In genomic region chr20:63830821-63831593, GRCh38 we compare ENCODE assay signal across 9 cellular contexts. TPM values are rescaled to one million over a fixed set of nuclear protein-coding genes. Genes with fewer than 3 reads are reported as not detected.
DNase-seq lines count a peak whose midpoint lies in the region; ATAC-seq, FAIRE-seq and TF ChIP-seq lines count a peak whose summit lies in the region.
"Had no signal": no experiment of that assay in that cellular context is flagged by ENCODE, and none has a peak within 500 bp of the region (broad histone marks: within the 10 kb centered on the region; RNA-seq: fewer than 3 reads in every experiment).

A gene with protein sequence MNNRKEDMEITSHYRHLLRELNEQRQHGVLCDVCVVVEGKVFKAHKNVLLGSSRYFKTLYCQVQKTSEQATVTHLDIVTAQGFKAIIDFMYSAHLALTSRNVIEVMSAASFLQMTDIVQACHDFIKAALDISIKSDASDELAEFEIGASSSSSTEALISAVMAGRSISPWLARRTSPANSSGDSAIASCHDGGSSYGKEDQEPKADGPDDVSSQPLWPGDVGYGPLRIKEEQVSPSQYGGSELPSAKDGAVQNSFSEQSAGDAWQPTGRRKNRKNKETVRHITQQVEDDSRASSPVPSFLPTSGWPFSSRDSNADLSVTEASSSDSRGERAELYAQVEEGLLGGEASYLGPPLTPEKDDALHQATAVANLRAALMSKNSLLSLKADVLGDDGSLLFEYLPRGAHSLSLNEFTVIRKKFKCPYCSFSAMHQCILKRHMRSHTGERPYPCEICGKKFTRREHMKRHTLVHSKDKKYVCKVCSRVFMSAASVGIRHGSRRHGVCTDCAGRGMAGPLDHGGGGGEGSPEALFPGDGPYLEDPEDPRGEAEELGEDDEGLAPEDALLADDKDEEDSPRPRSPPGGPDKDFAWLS (minus strand): TSS chr20:63831264. CDS start chr20:63790757, 40,507 bp downstream.

- no peaks in the 10 kb centered on the region for H3K9me3 Mint-ChIP-seq in stimulated activated effector memory CD8-positive, alpha-beta T cell treated with anti-CD3 and anti-CD28 coated beads, Interleukin-12 subunit alpha, Interleukin-12 subunit beta, amount 100 ng/mL, for 72 hours

- H3K9me3 ChIP-seq in mammary epithelial cell (replicated peaks; ENCODE audit: insufficient read depth, low read length), result no peaks in the 10 kb centered on the region
- no peaks in the 10 kb centered on the region for H3K9me3 ChIP-seq in kidney (ENCODE audit: control insufficient read depth in 1 of 2, low read length in 2 of 2)

- no peaks in the 10 kb centered on the region for H3K79me2 ChIP-seq in mammary epithelial cell (ENCODE audit: insufficient read depth, low read length)

- dilution Hi-C loops in mammary epithelial cell (cut with HindIII; ENCODE audit: low sequenced_read_pairs), result no loop called here

- H4K20me1 ChIP-seq in mammary epithelial cell (ENCODE audit: insufficient read depth, low read length), result no peaks in the 10 kb centered on the region

- peaks cover 20% of the 10 kb centered on the region for H3K4me1 ChIP-seq in mammary epithelial cell (ENCODE audit: insufficient read depth, low read length)
- H3K4me1 ChIP-seq in kidney (ENCODE audit: control insufficient read depth in 1 of 2, insufficient read depth in 1 of 2, low read depth in 1 of 2, low read length in 2 of 2), result peaks cover 9 to 36% of the 10 kb centered on the region in 2 donors

- H3K27ac ChIP-seq in mammary epithelial cell (ENCODE audit: insufficient read depth, low read depth, low read length) (no peak within 1 kb of the TSS), kidney (ENCODE audit: low read depth in 2 of 2, low read length in 2 of 2) (peak within 1 kb of the TSS; percentile 74 to 80)

- CTCF ChIA-PET in mammary epithelial cell (lab: Charles Lee; ENCODE audit: low non-redundant PET), result no interaction called here

- H3K9ac ChIP-seq in mammary epithelial cell (ENCODE audit: insufficient read depth, low read length), result no peak within 1 kb of the TSS
- peak within 1 kb of the TSS in 1 of 2 donors; percentile 70 for H3K9ac ChIP-seq in kidney (ENCODE audit: low read length in 2 of 2)

- H3K4me2 ChIP-seq in mammary epithelial cell (ENCODE audit: insufficient read depth, low read depth, low read length), result peak within 1 kb of the TSS; percentile 75

- peak within 1 kb of the TSS; percentile 79 for H3K4me3 Mint-ChIP-seq in stimulated activated effector memory CD8-positive, alpha-beta T cell treated with anti-CD3 and anti-CD28 coated beads, Interleukin-12 subunit alpha, Interleukin-12 subunit beta, amount 100 ng/mL, for 72 hours

- H3K4me3 ChIP-seq in mammary epithelial cell (replicated peaks in 1 of 3; ENCODE audit: insufficient read depth in 1 of 3, low read depth in 2 of 3, low read length in 3 of 3) (peak within 1 kb of the TSS in 2 of 3 experiments; percentile 41 to 42), kidney (ENCODE audit: low read length in 2 of 2) (peak within 1 kb of the TSS; percentile 81 to 87)

- intact Hi-C loops in mammary epithelial cell (cut with micrococcal nuclease) (no loop called here), kidney (cut with DNase I) (no loop called here)

- H3K4me1 Mint-ChIP-seq in stimulated activated effector memory CD8-positive, alpha-beta T cell treated with anti-CD3 and anti-CD28 coated beads, Interleukin-12 subunit alpha, Interleukin-12 subunit beta, amount 100 ng/mL, for 72 hours, result peaks cover 18% of the 10 kb centered on the region

- FAIRE-seq in kidney (lab: Jason Lieb, UNC), result no peak
- FAIRE-seq: TTC549 had no signal

- TF ChIP-seq CTCF in GM20000 (IDR thresholded peaks at IDR 0.05; ENCODE audit: extremely low read depth, missing control alignments) (no peak), mammary epithelial cell (conservative IDR thresholded peaks at IDR 0.05 in 1 of 2, IDR thresholded peaks at IDR 0.05 in 1 of 2; ENCODE audit: extremely low read depth in 1 of 2, insufficient read depth in 1 of 2, low read depth in 1 of 2, low read length in 2 of 2) (no peak), kidney (IDR thresholded peaks at IDR 0.05; ENCODE audit: borderline replicate concordance, extremely low read depth, insufficient read depth) (no peak)

- WGBS in mammary epithelial cell (ENCODE audit: low coverage, missing lambda C conversion rate), result no CpG with 5 or more reads among the region's 152 CpGs

- peak; percentile 100 for DNase-seq in D341Med (ENCODE audit: low spot score)
- peak; percentile 99 for DNase-seq in GM20000 (ENCODE audit: low spot score)
- peak; percentile 35 for DNase-seq in NCI-H226
- DNase-seq in mammary epithelial cell, result no peak
- DNase-seq in kidney, result peak; percentile 79
- no peak for DNase-seq in stimulated activated effector memory CD8-positive, alpha-beta T cell treated with anti-CD3 and anti-CD28 coated beads, Interleukin-12 subunit alpha, Interleukin-12 subunit beta, amount 100 ng/mL, for 72 hours (ENCODE audit: low spot score in 2 of 2)
- no peak for DNase-seq in middle frontal gyrus (ENCODE audit: extremely low spot score, low spot score)
- DNase-seq in NCI-H1092 (lab: John Stamatoyannopoulos, UW), result no peak

- in situ Hi-C loops in mammary epithelial cell (cut with MboI; ENCODE audit: low sequenced_read_pairs in 2 of 2), result no loop called here

- peak within 1 kb of the TSS; percentile 35 for H3K27ac Mint-ChIP-seq in stimulated activated effector memory CD8-positive, alpha-beta T cell treated with anti-CD3 and anti-CD28 coated beads, Interleukin-12 subunit alpha, Interleukin-12 subunit beta, amount 100 ng/mL, for 72 hours

- BruUV-seq in mammary epithelial cell (replicated peaks; lab: Mats Ljungman, UMichigan), result no TSS peak

- H3K36me3 Mint-ChIP-seq in stimulated activated effector memory CD8-positive, alpha-beta T cell treated with anti-CD3 and anti-CD28 coated beads, Interleukin-12 subunit alpha, Interleukin-12 subunit beta, amount 100 ng/mL, for 72 hours, result peaks cover 5% of the 10 kb centered on the region

- H3K36me3 ChIP-seq in mammary epithelial cell (ENCODE audit: insufficient read depth, low read length) (no peaks in the 10 kb centered on the region), kidney (ENCODE audit: control insufficient read depth in 1 of 2, insufficient read depth in 2 of 2, low read length in 2 of 2) (no peaks in the 10 kb centered on the region)

- peaks cover 19% of the 10 kb centered on the region for H3K27me3 ChIP-seq in mammary epithelial cell (ENCODE audit: insufficient read depth, low read length)

- peak within 1 kb of the TSS; percentile 59 for H2AFZ ChIP-seq in mammary epithelial cell (ENCODE audit: low read depth, low read length)

- ATAC-seq in stimulated activated effector memory CD8-positive, alpha-beta T cell treated with anti-CD3 and anti-CD28 coated beads, Interleukin-12 subunit alpha, Interleukin-12 subunit beta, amount 100 ng/mL, for 72 hours, result peak; percentile 65

RNA-seq across cellular contexts. Expression of the gene that starts here (rescaled TPM):
- total RNA-seq in mammary epithelial cell (1 to 10 TPM in 1 of 2 donors, under 1 TPM in 1; 0.52 to 1.5 TPM), kidney (24.0 TPM)
- polyA plus RNA-seq in mammary epithelial cell (0.12 TPM), kidney (ENCODE audit: insufficient read depth, low read depth, low replicate concordance) (4.5 TPM)
- polyA minus RNA-seq in mammary epithelial cell, result not detected

Comparison
In these comparisons a context has a peak if more than half of its experiments do, and no peak if none do; other contexts are left out.
1. RNA of the gene that starts here (total RNA-seq): 24.0 TPM in kidney (single experiment); 0.52 to 1.5 TPM in mammary epithelial cell; every median in the first group is over 10 times any median in the second.
2. DNase-seq: peak in D341Med (single experiment), GM20000 (single experiment), NCI-H226 (single experiment) and kidney (single experiment); none in mammary epithelial cell (single experiment), stimulated activated effector memory CD8-positive, alpha-beta T cell treated with anti-CD3 and anti-CD28 coated beads, Interleukin-12 subunit alpha, Interleukin-12 subunit beta, amount 100 ng/mL, for 72 hours (0 of 2), middle frontal gyrus (single experiment) and NCI-H1092 (single experiment).